1 cellular context compared by ENCODE assay signal in the genomic region with DNA sequence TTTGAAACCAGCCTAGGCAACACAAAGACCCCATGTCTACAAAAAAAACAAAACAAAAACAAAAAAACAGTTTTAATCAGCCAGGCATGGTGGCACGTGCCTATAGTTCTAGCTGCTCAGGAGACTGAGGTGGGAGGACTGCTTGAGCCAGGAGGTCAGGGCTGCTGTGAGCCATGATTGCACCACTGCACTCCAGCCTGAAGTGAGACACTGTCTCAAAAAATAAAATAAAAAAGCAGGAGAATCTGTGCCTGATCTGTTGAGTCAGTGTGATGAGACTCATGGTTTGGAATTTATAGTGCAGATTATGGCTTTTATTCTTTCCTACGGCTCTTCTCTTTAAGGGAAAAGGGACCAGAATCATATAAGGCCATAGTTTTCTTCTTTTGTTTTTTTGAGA.
TF ChIP-seq lines count a peak whose summit lies in the region.

No MANE protein-coding gene starts in this region.

TF ChIP-seq in K562, 482 proteins besides CTCF, POLR2A, EP300 and RAD21:
- TF ChIP-seq TAF15 (IDR thresholded peaks at IDR 0.05; ENCODE audit: low read depth, low read length) (no peak), ZBED1 (IDR thresholded peaks at IDR 0.05) (no peak), HMGXB4 (CRISPR knock-in tag; IDR thresholded peaks at IDR 0.05) (no peak), U2AF2 (optimal IDR thresholded peaks at IDR 0.05; ENCODE audit: low read depth, low read length) (no peak), MCM3 (IDR thresholded peaks at IDR 0.05) (no peak), TRIM25 (IDR thresholded peaks at IDR 0.05; ENCODE audit: borderline replicate concordance) (no peak), PTBP1 (IDR thresholded peaks at IDR 0.05; ENCODE audit: low read depth, low read length) (no peak), CBFB (CRISPR knock-in tag; IDR thresholded peaks at IDR 0.05) (no peak), FOXP1 (CRISPR knock-in tag; IDR thresholded peaks at IDR 0.05) (no peak), ELF4 (CRISPR knock-in tag; IDR thresholded peaks at IDR 0.05) (no peak), TAL1 (IDR thresholded peaks at IDR 0.05) (no peak)
- TF ChIP-seq, protein P1, sequence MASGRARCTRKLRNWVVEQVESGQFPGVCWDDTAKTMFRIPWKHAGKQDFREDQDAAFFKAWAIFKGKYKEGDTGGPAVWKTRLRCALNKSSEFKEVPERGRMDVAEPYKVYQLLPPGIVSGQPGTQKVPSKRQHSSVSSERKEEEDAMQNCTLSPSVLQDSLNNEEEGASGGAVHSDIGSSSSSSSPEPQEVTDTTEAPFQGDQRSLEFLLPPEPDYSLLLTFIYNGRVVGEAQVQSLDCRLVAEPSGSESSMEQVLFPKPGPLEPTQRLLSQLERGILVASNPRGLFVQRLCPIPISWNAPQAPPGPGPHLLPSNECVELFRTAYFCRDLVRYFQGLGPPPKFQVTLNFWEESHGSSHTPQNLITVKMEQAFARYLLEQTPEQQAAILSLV (tag; IDR thresholded peaks at IDR 0.05), result no peak
TF ChIP-seq in K562: peak in this region for 0.
